ENCODE assay signal across 13 cellular contexts in the genomic region with DNA sequence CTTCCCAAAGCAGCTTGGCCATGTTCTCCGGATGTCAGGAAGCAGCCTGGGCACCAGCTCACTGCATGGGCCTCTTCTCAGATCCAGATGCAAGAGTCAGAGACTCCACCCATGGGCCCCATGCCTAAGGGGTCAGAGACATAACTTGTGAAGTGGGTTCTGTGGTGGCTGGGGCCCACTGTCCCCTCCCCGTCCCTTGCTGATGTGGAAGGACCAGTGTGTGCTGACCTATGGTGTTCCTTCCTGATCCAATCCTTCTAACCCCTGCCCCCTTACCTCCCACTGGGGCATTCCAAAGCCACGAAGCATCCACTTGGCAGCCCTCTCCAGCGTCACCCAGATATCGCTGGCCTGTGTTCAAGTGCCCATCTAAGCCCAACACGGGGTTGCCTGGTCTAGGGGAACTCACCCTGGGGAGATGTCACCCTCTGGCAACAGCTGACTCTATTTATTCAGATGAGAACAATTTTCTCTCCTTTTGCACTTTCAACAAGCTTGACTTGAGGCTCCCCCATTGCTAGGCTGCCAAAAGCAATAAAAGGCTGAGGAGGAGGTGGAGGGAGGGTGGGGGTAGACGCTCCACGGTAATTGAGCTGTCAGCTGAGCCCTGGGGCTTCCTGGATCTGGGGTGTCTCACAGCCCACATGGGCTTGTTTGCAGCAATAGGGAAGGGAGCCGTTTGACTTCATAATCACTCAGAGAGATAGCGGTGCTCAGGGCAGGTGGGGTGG.
DNase-seq lines count a peak whose midpoint lies in the region; ATAC-seq and TF ChIP-seq lines count a peak whose summit lies in the region.
"Had no signal": no experiment of that assay in that cellular context is flagged by ENCODE, and none has a peak within 500 bp of the region (broad histone marks: within the 10 kb centered on the region; RNA-seq: fewer than 3 reads in every experiment).

No MANE protein-coding gene starts in this region.

- H3K4me2 ChIP-seq in PC-3 (ENCODE audit: low read length) = peak overlapping the region; percentile 45

- H3K9ac ChIP-seq in PC-3 (ENCODE audit: low read length) = peak overlapping the region; percentile 32; the same call in 1 of the 2 replicates

- no peaks in the 10 kb centered on the region for H3K9me3 Mint-ChIP-seq in naive thymus-derived CD8-positive, alpha-beta T cell
- H3K9me3 Mint-ChIP-seq: natural killer cell treated with Interleukin-12 subunit alpha and Interleukin-12 subunit beta and Interleukin-15 and Interleukin-18, amount 100 ng/mL, for 72 hours had no signal

- H3K4me3 ChIP-seq in ACC112 (ENCODE audit: low read depth, low read length) (no peak overlapping the region), PC-3 (ENCODE audit: low read length) (no peak overlapping the region), fibroblast of villous mesenchyme (ENCODE audit: low read depth, low read length) (no peak overlapping the region), brain microvascular endothelial cell (ENCODE audit: low read depth, low read length) (no peak overlapping the region), prostate gland (no peak overlapping the region)

- H3K27me3 ChIP-seq in ACC112 (ENCODE audit: insufficient read depth, low read length) = no peaks in the 10 kb centered on the region
- H3K27me3 ChIP-seq in PC-3 (ENCODE audit: low read length) = no peaks in the 10 kb centered on the region
- no peaks in the 10 kb centered on the region for H3K27me3 ChIP-seq in brain microvascular endothelial cell (replicated peaks)
- no peaks in the 10 kb centered on the region for H3K27me3 ChIP-seq in prostate gland (replicated peaks; ENCODE audit: insufficient read depth)

- ATAC-seq in PC-3 = peak; percentile 12; the same call in 1 of the 2 replicates
- ATAC-seq in naive thymus-derived CD8-positive, alpha-beta T cell = no peak
- no peak for ATAC-seq in HG03457 (IDR thresholded peaks at IDR 0.05; ENCODE audit: unreplicated experiment)
- ATAC-seq: natural killer cell treated with Interleukin-12 subunit alpha and Interleukin-12 subunit beta and Interleukin-15 and Interleukin-18, amount 100 ng/mL, for 72 hours had no signal

- CTCF ChIA-PET in PC-3 (lab: Charles Lee) = no interaction called here

- no peaks in the 10 kb centered on the region for H4K20me1 ChIP-seq in PC-3 (ENCODE audit: low read length)

- no peak overlapping the region for H3K4me3 Mint-ChIP-seq in naive thymus-derived CD8-positive, alpha-beta T cell
- H3K4me3 Mint-ChIP-seq: natural killer cell treated with Interleukin-12 subunit alpha and Interleukin-12 subunit beta and Interleukin-15 and Interleukin-18, amount 100 ng/mL, for 72 hours had no signal

- H3F3A ChIP-seq in PC-3 (ENCODE audit: low read length, unreplicated experiment) = peaks cover 3% of the 10 kb centered on the region

- H3K4me1 ChIP-seq in ACC112 (ENCODE audit: control insufficient read depth, insufficient read depth, low read length, unreplicated experiment) = peaks cover 41% of the 10 kb centered on the region
- peaks cover 21% of the 10 kb centered on the region for H3K4me1 ChIP-seq in PC-3 (ENCODE audit: insufficient read depth, low read length)
- H3K4me1 ChIP-seq in prostate gland (replicated peaks) = no peaks in the 10 kb centered on the region

- H3K36me3 ChIP-seq in ACC112 (ENCODE audit: insufficient read depth, low read length) = no peaks in the 10 kb centered on the region
- no peaks in the 10 kb centered on the region for H3K36me3 ChIP-seq in PC-3 (ENCODE audit: low read depth, low read length)
- H3K36me3 ChIP-seq in brain microvascular endothelial cell (replicated peaks) = no peaks in the 10 kb centered on the region
- H3K36me3 ChIP-seq in prostate gland = no peaks in the 10 kb centered on the region

- peaks cover 2 to 16% (median 5%) of the 10 kb centered on the region in 5 donors for H3K27me3 Mint-ChIP-seq in naive thymus-derived CD8-positive, alpha-beta T cell

- H3K79me2 ChIP-seq in ACC112 (ENCODE audit: control insufficient read depth, insufficient read depth, low read length, unreplicated experiment) (no peaks in the 10 kb centered on the region), PC-3 (ENCODE audit: low read length) (no peaks in the 10 kb centered on the region)

- H3K36me3 Mint-ChIP-seq in naive thymus-derived CD8-positive, alpha-beta T cell = no peaks in the 10 kb centered on the region
- H3K36me3 Mint-ChIP-seq: natural killer cell treated with Interleukin-12 subunit alpha and Interleukin-12 subunit beta and Interleukin-15 and Interleukin-18, amount 100 ng/mL, for 72 hours had no signal

- BruUV-seq in PC-3 (replicated peaks; lab: Mats Ljungman, UMichigan) = no TSS peak

- no peaks in the 10 kb centered on the region for H3K4me1 Mint-ChIP-seq in naive thymus-derived CD8-positive, alpha-beta T cell

- in situ Hi-C loops in brain microvascular endothelial cell (cut with HindIII; ENCODE audit: low pct_ligation_motif_present, low sequenced_read_pairs) = no loop called here

- no peak for TF ChIP-seq POLR2A in prostate gland (IDR thresholded peaks at IDR 0.05)

- no peaks in the 10 kb centered on the region for H3K9me2 ChIP-seq in PC-3 (replicated peaks; ENCODE audit: low read length)

- H2AFZ ChIP-seq in ACC112 (ENCODE audit: low read length, unreplicated experiment) = peak overlapping the region; percentile 54
- H2AFZ ChIP-seq in PC-3 (ENCODE audit: low read length) = no peak overlapping the region

- DNase-seq in PC-3 = peak; percentile 49
- peak; percentile 80 for DNase-seq in fibroblast of villous mesenchyme (ENCODE audit: low read depth)
- peak; percentile 86 for DNase-seq in posterior vena cava (ENCODE audit: low spot score)
- no peak for DNase-seq in brain microvascular endothelial cell
- no peak for DNase-seq in prostate gland (ENCODE audit: low spot score)
- no peak for DNase-seq in naive thymus-derived CD8-positive, alpha-beta T cell
- DNase-seq: DMS53; erythroblast; stimulated activated CD4-positive, alpha-beta T cell treated with anti-CD3 and anti-CD28 coated beads, Interleukin-4, amount 100 ng/mL, for 1 hour had no signal

- POLR2A ChIA-PET in PC-3 (lab: Charles Lee; ENCODE audit: unreplicated experiment) = no interaction called here
- POLR2A ChIA-PET in naive thymus-derived CD8-positive, alpha-beta T cell (lab: Charles Lee) = no interaction called here

- intact Hi-C loops in PC-3 (cut with micrococcal nuclease) = no loop called here
- intact Hi-C loops in posterior vena cava (cut with DNase I) = loop anchor here in 1 of 2 donors (10.0 kb wide), 1 partner anchor 152 kb away; no protein-coding TSS in a partner anchor
- intact Hi-C loops in prostate gland (cut with DNase I) = loop anchor here (5.0 kb wide), 1 partner anchor 90 kb away; no protein-coding TSS in a partner anchor

- TF ChIP-seq CTCF in PC-3 (conservative IDR thresholded peaks at IDR 0.05; ENCODE audit: low read depth, low read length) (no peak), fibroblast of villous mesenchyme (IDR thresholded peaks at IDR 0.05; ENCODE audit: insufficient read depth, low read depth, low read length) (no peak), brain microvascular endothelial cell (IDR thresholded peaks at IDR 0.05; ENCODE audit: low read depth, low read length, missing control alignments) (no peak), prostate gland (IDR thresholded peaks at IDR 0.05) (no peak)

- WGBS in prostate gland = 44% methylated on average over 10 of the region's 10 CpGs

- peak overlapping the region; percentile 85 for H3K27ac ChIP-seq in ACC112 (ENCODE audit: low read depth, low read length)
- H3K27ac ChIP-seq in PC-3 (ENCODE audit: low read length) = peak overlapping the region; percentile 77
- H3K27ac ChIP-seq in brain microvascular endothelial cell = no peak overlapping the region
- H3K27ac ChIP-seq in prostate gland = peak overlapping the region in 1 of 2 donors; percentile 19
- H3K27ac ChIP-seq: VCaP had no signal

- no peaks in the 10 kb centered on the region for H3K9me3 ChIP-seq in PC-3 (ENCODE audit: low read length)
- no peaks in the 10 kb centered on the region for H3K9me3 ChIP-seq in prostate gland

- H3K27ac Mint-ChIP-seq in naive thymus-derived CD8-positive, alpha-beta T cell = no peak overlapping the region
- H3K27ac Mint-ChIP-seq: natural killer cell treated with Interleukin-12 subunit alpha and Interleukin-12 subunit beta and Interleukin-15 and Interleukin-18, amount 100 ng/mL, for 72 hours had no signal

Comparison
In these comparisons a context has a peak if more than half of its experiments do, and no peak if none do; other contexts are left out.
1. DNase-seq: peak in PC-3 (single experiment), fibroblast of villous mesenchyme (single experiment) and posterior vena cava (single experiment); none in brain microvascular endothelial cell (single experiment), prostate gland (single experiment) and naive thymus-derived CD8-positive, alpha-beta T cell (0 of 10).